8 cellular contexts compared by ENCODE assay signal in genomic region chr6:73586416-73586974, GRCh38.
DNase-seq lines count a peak whose midpoint lies in the region; ATAC-seq, FAIRE-seq and TF ChIP-seq lines count a peak whose summit lies in the region.

No MANE protein-coding gene starts in this region.

- H3K79me2 ChIP-seq in OCI-LY7 (ENCODE audit: insufficient read depth, low read depth, low read length) (no peaks in the 10 kb centered on the region), H1 (ENCODE audit: control insufficient read depth in 1 of 2, insufficient read depth in 2 of 2, low read length in 2 of 2) (no peaks in the 10 kb centered on the region)

- H4K20me1 ChIP-seq in OCI-LY7 (ENCODE audit: insufficient read depth, low read length): no peaks in the 10 kb centered on the region
- no peaks in the 10 kb centered on the region for H4K20me1 ChIP-seq in H1 (replicated peaks in 1 of 2; ENCODE audit: control insufficient read depth in 1 of 2, insufficient read depth in 2 of 2, low read length in 2 of 2)

- no peak for TF ChIP-seq CTCF in OCI-LY7 (conservative IDR thresholded peaks at IDR 0.05; ENCODE audit: low read length)
- TF ChIP-seq CTCF in H1 (IDR thresholded peaks at IDR 0.05; ENCODE audit: control extremely low read depth in 1 of 3, insufficient read depth in 1 of 3, low read depth in 1 of 3, low read length in 3 of 3): no peak
- no peak for TF ChIP-seq CTCF in natural killer cell (IDR thresholded peaks at IDR 0.05)

- H3K4me2 ChIP-seq in OCI-LY7 (ENCODE audit: low read length) (peak overlapping the region; percentile 76), H1 (ENCODE audit: insufficient read depth in 1 of 2, low read depth in 2 of 2, low read length in 2 of 2) (peak overlapping the region; percentile 18 to 21; a peak in 1 of 4 replicates)

- no peak overlapping the region; a peak in 2 of 7 replicates for H3K9ac ChIP-seq in H1 (replicated peaks in 1 of 4; ENCODE audit: extremely low read depth in 1 of 4, low read depth in 3 of 4, low read length in 3 of 4)

- no peak for TF ChIP-seq RAD21 in H1 (IDR thresholded peaks at IDR 0.05 in 1 of 2, conservative IDR thresholded peaks at IDR 0.05 in 1 of 2; ENCODE audit: low read depth in 2 of 2, low read length in 2 of 2)

- H3K4ac ChIP-seq in H1 (replicated peaks; ENCODE audit: insufficient read length, low read depth, low read length): no peak overlapping the region

- H2BK20ac ChIP-seq in H1 (ENCODE audit: low read length): peak overlapping the region; percentile 93; the same call in 1 of the 2 replicates

- peak overlapping the region; percentile 85 for H2BK5ac ChIP-seq in H1 (ENCODE audit: low read depth, low read length)

- H3K18ac ChIP-seq in H1 (ENCODE audit: extremely low read depth, low read length): peak overlapping the region; percentile 79; the same call in 1 of the 2 replicates

- no peak overlapping the region for H4K8ac ChIP-seq in H1 (ENCODE audit: extremely low read depth, insufficient read depth, low read length)

- H3K36me3 ChIP-seq in OCI-LY7 (ENCODE audit: insufficient read depth, low read length) (no peaks in the 10 kb centered on the region), H1 (ENCODE audit: control insufficient read depth in 2 of 4, insufficient read depth in 4 of 4, low read length in 3 of 4) (no peaks in the 10 kb centered on the region)

- peak overlapping the region; percentile 69; the same call in 1 of the 2 replicates for H2BK12ac ChIP-seq in H1 (ENCODE audit: low read depth, low read length)

- no peak for TF ChIP-seq EP300 in H1 (IDR thresholded peaks at IDR 0.05; ENCODE audit: borderline replicate concordance in 1 of 2, low read depth in 2 of 2, low read length in 2 of 2)

- peaks cover 21 to 25% of the 10 kb centered on the region in 2 donors for H3K4me1 Mint-ChIP-seq in natural killer cell

- intact Hi-C loops in OCI-LY7 (cut with micrococcal nuclease; ENCODE audit: unreplicated experiment) (loop anchor here (1.0 to 5.0 kb wide), 2 partner anchors 65 to 66 kb away; partner anchors contain the start of genes EEF1A1 and SLC17A5), natural killer cell (cut with micrococcal nuclease) (loop anchor here (1.0 to 5.0 kb wide), 3 partner anchors 65 to 124 kb away; partner anchors contain the start of genes EEF1A1, MTO1 and SLC17A5)

- H2BK15ac ChIP-seq in H1 (ENCODE audit: low read length): no peak overlapping the region

- POLR2A ChIA-PET in OCI-LY7 (lab: Charles Lee): interaction anchor here (0.6 to 2.8 kb wide), 26 partner anchors 13 to 382 kb away, joined by 3 to 33 read pairs (median 5); partner anchors contain the start of genes EEF1A1 and MTO1
- POLR2A ChIA-PET in H1 (lab: Charles Lee; ENCODE audit: partially characterized antibody): interaction anchor here (1.2 to 45.0 kb wide), 7 partner anchors 9 to 65 kb away, joined by 3 to 1482 read pairs (median 7); partner anchors contain the start of gene EEF1A1

- ATAC-seq in GM21367 (IDR thresholded peaks at IDR 0.05; ENCODE audit: unreplicated experiment) (peak; percentile 4), natural killer cell (no peak)

- H3K4me3 Mint-ChIP-seq in natural killer cell: peak overlapping the region; percentile 80

- peak overlapping the region; percentile 42 for H4K5ac ChIP-seq in H1 (ENCODE audit: insufficient read length, low read depth, low read length)

- no peaks in the 10 kb centered on the region for H3K9me2 ChIP-seq in OCI-LY7 (ENCODE audit: insufficient read depth, low read length)

- FAIRE-seq in H1 (lab: Jason Lieb, UNC): no peak

- H3K4me1 ChIP-seq in OCI-LY7 (ENCODE audit: insufficient read depth, low read length, poor library complexity, severe bottlenecking): peaks cover 21% of the 10 kb centered on the region
- peaks cover 3 to 6% (median 4%) of the 10 kb centered on the region in 4 experiments; a peak in 5 of 7 replicates for H3K4me1 ChIP-seq in H1 (replicated peaks in 1 of 4; ENCODE audit: control insufficient read depth in 3 of 4, insufficient read depth in 4 of 4, low read length in 3 of 4)

- no peak overlapping the region for H3K14ac ChIP-seq in H1 (ENCODE audit: insufficient read length)

- no peaks in the 10 kb centered on the region for H3K23me2 ChIP-seq in H1 (ENCODE audit: low read depth, low read length)

- H3K23ac ChIP-seq in H1 (ENCODE audit: insufficient read length): no peak overlapping the region

- H4K91ac ChIP-seq in H1 (replicated peaks; ENCODE audit: insufficient read length, low read length): peak overlapping the region; percentile 37

- H3K36me3 Mint-ChIP-seq in natural killer cell: no peaks in the 10 kb centered on the region

- TSS peak; percentile 97 for BruUV-seq in OCI-LY7 (replicated peaks; lab: Mats Ljungman, UMichigan)

- H2BK120ac ChIP-seq in H1 (replicated peaks; ENCODE audit: low read depth, low read length): peak overlapping the region; percentile 39

- H3K27ac ChIP-seq in OCI-LY7 (ENCODE audit: low read depth, low read length, poor library complexity, severe bottlenecking) (peak overlapping the region; percentile 78), H1 (ENCODE audit: low read depth, low read length) (peak overlapping the region; percentile 67)

- no peaks in the 10 kb centered on the region for H3K79me1 ChIP-seq in H1 (ENCODE audit: low read depth, low read length)

- H3K56ac ChIP-seq in H1 (replicated peaks; ENCODE audit: insufficient read length, low read depth, low read length): no peak overlapping the region

- CTCF ChIA-PET in OCI-LY7 (lab: Charles Lee; ENCODE audit: unreplicated experiment): interaction anchor here (0.9 to 1.4 kb wide), 3 partner anchors 64 to 73 kb away, joined by 3 to 5 read pairs (median 3); no protein-coding TSS in a partner anchor
- CTCF ChIA-PET in H1 (lab: Charles Lee; ENCODE audit: partially characterized antibody): interaction anchor here (0.7 to 1.4 kb wide), 5 partner anchors 13 to 73 kb away, joined by 3 to 4 read pairs (median 3); no protein-coding TSS in a partner anchor

- H3K27me3 ChIP-seq in H1 (replicated peaks in 1 of 4; ENCODE audit: control insufficient read depth in 3 of 4, extremely low read depth in 1 of 4, insufficient read depth in 3 of 4, low read length in 3 of 4): no peaks in the 10 kb centered on the region

- no peaks in the 10 kb centered on the region; the same call in 1 of the 2 replicates for H3K9me3 ChIP-seq in OCI-LY7 (ENCODE audit: low read length)
- no peaks in the 10 kb centered on the region for H3K9me3 ChIP-seq in H1 (ENCODE audit: insufficient read depth in 2 of 2, low read depth in 1 of 2, low read length in 1 of 2)

- H3K27me3 Mint-ChIP-seq in natural killer cell (ENCODE audit: low read depth in 2 of 2): no peaks in the 10 kb centered on the region

- H3K27ac Mint-ChIP-seq in natural killer cell: peak overlapping the region; percentile 99

- H3K9me3 Mint-ChIP-seq in natural killer cell: no peaks in the 10 kb centered on the region

- H2AFZ ChIP-seq in OCI-LY7 (ENCODE audit: low read length) (peak overlapping the region; percentile 97), H1 (ENCODE audit: low read length) (0 out of 2 replicates have a peak overlapping the region, but pooled peaks have one; percentile 61)

- TF ChIP-seq POLR2A in H1 (IDR thresholded peaks at IDR 0.05; ENCODE audit: control extremely low read depth in 1 of 2, low read depth in 2 of 2, low read length in 2 of 2): no peak

- DNase-seq in A172 (ENCODE audit: low spot score) (peak; percentile 37), OCI-LY7 (ENCODE audit: low spot score) (no peak), H1 (ENCODE audit: low read depth in 1 of 2, low spot score in 2 of 2) (no peak), natural killer cell (no peak), SHP77 (lab: John Stamatoyannopoulos, UW) (no peak), NCI-H187 treated with DMSO at 0.1 percent for 48 hours (lab: John Stamatoyannopoulos, UW) (no peak)
- DNase-seq in activated CD8-positive, alpha-beta memory T cell treated with anti-CD3 and anti-CD28 coated beads, Interleukin-2, amount 50 U/mL, for 4 hours: no peak

- H2AK5ac ChIP-seq in H1 (ENCODE audit: low read depth, low read length): no peak overlapping the region; the same call in 1 of the 2 replicates

- H3K4me3 ChIP-seq in OCI-LY7 (ENCODE audit: low read depth, low read length, poor library complexity, severe bottlenecking) (peak overlapping the region; percentile 56), H1 (ENCODE audit: extremely low read depth in 1 of 4, insufficient read depth in 2 of 4, low read depth in 3 of 4, low read length in 4 of 4) (peak overlapping the region in 1 of 4 experiments; percentile 33; a peak in 2 of 8 replicates)

- 72% methylated on average over 6 of the region's 6 CpGs; no CpG with 5 or more reads in 1 of the 2 experiments for WGBS in H1 (ENCODE audit: extremely low coverage in 1 of 2, insufficient coverage in 1 of 2, insufficient read length in 1 of 2, insufficient replicate concordance in 2 of 2, low coverage in 1 of 2, low lambda C conversion rate in 2 of 2, missing lambda C conversion rate in 1 of 2), 2 experiments

TF ChIP-seq in H1, 55 proteins besides CTCF, POLR2A, EP300 and RAD21:
- TF ChIP-seq CTBP2 (IDR thresholded peaks at IDR 0.05; ENCODE audit: borderline replicate concordance, insufficient read depth, insufficient read length, low read length): no peak
- no peak for TF ChIP-seq NANOG (IDR thresholded peaks at IDR 0.05; ENCODE audit: insufficient read depth, low read depth, low read length, poor library complexity, severe bottlenecking)
- TF ChIP-seq TEAD4 (IDR thresholded peaks at IDR 0.05; ENCODE audit: low read depth, low read length): no peak
- no peak for TF ChIP-seq JUN (IDR thresholded peaks at IDR 0.05; ENCODE audit: low read depth, low read length)
- no peak for TF ChIP-seq RBBP5 (IDR thresholded peaks at IDR 0.05; ENCODE audit: borderline replicate concordance, low read depth, low read length)
- TF ChIP-seq BCL11A (IDR thresholded peaks at IDR 0.05; ENCODE audit: low read depth in 2 of 2, low read length in 2 of 2): no peak
- TF ChIP-seq SUZ12 (IDR thresholded peaks at IDR 0.05; ENCODE audit: low read length): no peak
- no peak for TF ChIP-seq TAF1 (IDR thresholded peaks at IDR 0.05; ENCODE audit: low read depth, low read length)
- no peak for TF ChIP-seq KDM5A (IDR thresholded peaks at IDR 0.05; ENCODE audit: low read length)
- no peak for TF ChIP-seq HDAC6 (IDR thresholded peaks at IDR 0.05; ENCODE audit: low read depth, low read length)
